ENCODE assay signal across 8 cellular contexts in genomic region chr12:52873832-52874572, GRCh38. TPM values are rescaled to one million over a fixed set of nuclear protein-coding genes. Genes with fewer than 3 reads are reported as not detected.
A peak's percentile ranks its signal among the peaks of the same experiment; 100 is the strongest.
DNase-seq lines count a peak whose midpoint lies in the region; ATAC-seq and TF ChIP-seq lines count a peak whose summit lies in the region.

No MANE protein-coding gene starts in this region.

- H3K27ac ChIP-seq in A673 (ENCODE audit: low read depth, low read length, poor library complexity, severe bottlenecking) = peak overlapping the region; percentile 66
- H3K27ac ChIP-seq in suprapubic skin = peak overlapping the region; percentile 99

- H3K4me3 ChIP-seq in A673 (ENCODE audit: low read depth, low read length, poor library complexity, severe bottlenecking) (peak overlapping the region; percentile 36), fibroblast of mammary gland (ENCODE audit: control insufficient read depth, low read depth, low read length) (peak overlapping the region; percentile 43), suprapubic skin (peak overlapping the region; percentile 52)

- CTCF ChIA-PET in A673 (lab: Charles Lee) = interaction anchor here (0.6 to 1.8 kb wide), 7 partner anchors 8 to 547 kb away, joined by 3 to 6 read pairs (median 3); no protein-coding TSS in a partner anchor

- H3K27ac Mint-ChIP-seq in activated T-cell treated with anti-CD3 and anti-CD28 coated beads, Interleukin-2, amount 50 U/mL, for 72 hours = no peak overlapping the region
- H3K27ac Mint-ChIP-seq in natural killer cell treated with Interleukin-12 subunit alpha and Interleukin-12 subunit beta and Interleukin-15 and Interleukin-18, amount 100 ng/mL, for 72 hours = peak overlapping the region; percentile 52 to 78

- H3K4me3 Mint-ChIP-seq in activated T-cell treated with anti-CD3 and anti-CD28 coated beads, Interleukin-2, amount 50 U/mL, for 72 hours = peak overlapping the region; percentile 72 to 77
- peak overlapping the region; percentile 70 for H3K4me3 Mint-ChIP-seq in natural killer cell treated with Interleukin-12 subunit alpha and Interleukin-12 subunit beta and Interleukin-15 and Interleukin-18, amount 100 ng/mL, for 72 hours

- TF ChIP-seq POLR2A in suprapubic skin (IDR thresholded peaks at IDR 0.05) = no peak

- H3K9me3 ChIP-seq in A673 (ENCODE audit: low read depth, low read length, poor library complexity, severe bottlenecking) = no peaks in the 10 kb centered on the region
- H3K9me3 ChIP-seq in suprapubic skin = no peaks in the 10 kb centered on the region

- H3K27me3 Mint-ChIP-seq in activated T-cell treated with anti-CD3 and anti-CD28 coated beads, Interleukin-2, amount 50 U/mL, for 72 hours (ENCODE audit: low read depth) = peaks cover 16% of the 10 kb centered on the region
- peaks cover 0 to 4% of the 10 kb centered on the region in 2 donors for H3K27me3 Mint-ChIP-seq in natural killer cell treated with Interleukin-12 subunit alpha and Interleukin-12 subunit beta and Interleukin-15 and Interleukin-18, amount 100 ng/mL, for 72 hours

- no peaks in the 10 kb centered on the region for H3K27me3 ChIP-seq in A673 (replicated peaks; ENCODE audit: insufficient read depth, low read depth, low read length, poor library complexity)
- no peaks in the 10 kb centered on the region for H3K27me3 ChIP-seq in suprapubic skin

- ATAC-seq in activated T-cell treated with anti-CD3 and anti-CD28 coated beads, Interleukin-2, amount 50 U/mL, for 72 hours (replicated peaks in 1 of 2) = peak; percentile 81 to 86
- peak; percentile 84 to 87 for ATAC-seq in natural killer cell treated with Interleukin-12 subunit alpha and Interleukin-12 subunit beta and Interleukin-15 and Interleukin-18, amount 100 ng/mL, for 72 hours

- H3K9me3 Mint-ChIP-seq in activated T-cell treated with anti-CD3 and anti-CD28 coated beads, Interleukin-2, amount 50 U/mL, for 72 hours = no peaks in the 10 kb centered on the region
- H3K9me3 Mint-ChIP-seq in natural killer cell treated with Interleukin-12 subunit alpha and Interleukin-12 subunit beta and Interleukin-15 and Interleukin-18, amount 100 ng/mL, for 72 hours = no peaks in the 10 kb centered on the region

- H3K36me3 Mint-ChIP-seq in activated T-cell treated with anti-CD3 and anti-CD28 coated beads, Interleukin-2, amount 50 U/mL, for 72 hours (ENCODE audit: insufficient read depth in 2 of 2) = no peaks in the 10 kb centered on the region
- H3K36me3 Mint-ChIP-seq in natural killer cell treated with Interleukin-12 subunit alpha and Interleukin-12 subunit beta and Interleukin-15 and Interleukin-18, amount 100 ng/mL, for 72 hours = no peaks in the 10 kb centered on the region

- H3K4me1 ChIP-seq in A673 (ENCODE audit: insufficient read depth, low read length, poor library complexity, severe bottlenecking) (peaks cover 43% of the 10 kb centered on the region), suprapubic skin (peaks cover 97% of the 10 kb centered on the region)

- H3K4me1 Mint-ChIP-seq in activated T-cell treated with anti-CD3 and anti-CD28 coated beads, Interleukin-2, amount 50 U/mL, for 72 hours (ENCODE audit: low read depth) = peaks cover 29% of the 10 kb centered on the region
- H3K4me1 Mint-ChIP-seq in natural killer cell treated with Interleukin-12 subunit alpha and Interleukin-12 subunit beta and Interleukin-15 and Interleukin-18, amount 100 ng/mL, for 72 hours (ENCODE audit: low read depth in 2 of 2) = peaks cover 24 to 26% of the 10 kb centered on the region in 2 donors

- intact Hi-C loops in A673 (cut with micrococcal nuclease; ENCODE audit: unreplicated experiment) = loop anchor here (5.0 kb wide), 1 partner anchor 502 kb away; no protein-coding TSS in a partner anchor

- POLR2A ChIA-PET in A673 (lab: Charles Lee; ENCODE audit: low non-redundant PET) = no interaction called here

- H3K36me3 ChIP-seq in A673 (ENCODE audit: insufficient read depth, low read length, poor library complexity, severe bottlenecking) (no peaks in the 10 kb centered on the region), suprapubic skin (no peaks in the 10 kb centered on the region)

- TF ChIP-seq EP300 in suprapubic skin (IDR thresholded peaks at IDR 0.05) = no peak

- WGBS in suprapubic skin = 0% methylated on average over 6 of the region's 55 CpGs

- TF ChIP-seq CTCF in A673 (conservative IDR thresholded peaks at IDR 0.05; ENCODE audit: low read depth, low read length) (no peak), fibroblast of mammary gland (conservative IDR thresholded peaks at IDR 0.05; ENCODE audit: control insufficient read depth, insufficient read depth, low read depth, low read length) (no peak), suprapubic skin (IDR thresholded peaks at IDR 0.05) (no peak)

- no TSS peak for BruUV-seq in A673 (replicated peaks; lab: Mats Ljungman, UMichigan)

- DNase-seq in A673 (ENCODE audit: low spot score) (peak; percentile 90), H4 (ENCODE audit: low spot score) (peak; percentile 90), NOMO-1 (lab: John Stamatoyannopoulos, UW; ENCODE audit: unreplicated experiment in 2 of 2) (peak; percentile 54 to 66), fibroblast of mammary gland (ENCODE audit: low read depth) (peak; percentile 93), suprapubic skin (ENCODE audit: low spot score in 2 of 2) (peak; percentile 93 to 94), SKM-1 treated with dmso at 0.1 percent for 144 hours (lab: John Stamatoyannopoulos, UW; ENCODE audit: unreplicated experiment) (no peak)
- peak; percentile 60 to 63 for DNase-seq in activated T-cell treated with anti-CD3 and anti-CD28 coated beads, Interleukin-2, amount 50 U/mL, for 72 hours
- DNase-seq in natural killer cell treated with Interleukin-12 subunit alpha and Interleukin-12 subunit beta and Interleukin-15 and Interleukin-18, amount 100 ng/mL, for 72 hours (ENCODE audit: low spot score) = peak; percentile 69

RNA-seq across cellular contexts. Expression of gene KRT78, which starts 25.2 kb away (rescaled TPM):
- total RNA-seq in A673 (2021) (not detected in 2 replicates), suprapubic skin (100 to 1,000 TPM in 1 of 4 donors, 10 to 100 TPM in 3; 48.9 to 115 (median 80.0) TPM)
- not detected in 2 replicates for total RNA-seq in H4 (2014; rRNA removed; shearing (Covaris generic))
- total RNA-seq in activated T-cell treated with anti-CD3 and anti-CD28 coated beads, Interleukin-2, amount 50 U/mL, for 72 hours = not detected
- total RNA-seq in natural killer cell treated with Interleukin-12 subunit alpha and Interleukin-12 subunit beta and Interleukin-15 and Interleukin-18, amount 100 ng/mL, for 72 hours = not detected

RNA-seq across cellular contexts. Expression of gene KRT8, which starts 30.9 kb away (rescaled TPM):
- 15.4 and 16.2 TPM in 2 replicates for total RNA-seq in A673 (2021)
- 20.7 and 27.7 TPM in 2 replicates for total RNA-seq in H4 (2014; rRNA removed; shearing (Covaris generic))
- under 1 TPM; 0.65 TPM for total RNA-seq in activated T-cell treated with anti-CD3 and anti-CD28 coated beads, Interleukin-2, amount 50 U/mL, for 72 hours
- total RNA-seq in natural killer cell treated with Interleukin-12 subunit alpha and Interleukin-12 subunit beta and Interleukin-15 and Interleukin-18, amount 100 ng/mL, for 72 hours = under 1 TPM in 1 of 2 donors, not detected in 1; 0.33 TPM
- 10 to 100 TPM; 49.4 to 93.7 (median 65.9) TPM for total RNA-seq in suprapubic skin

RNA-seq across cellular contexts. Expression of gene KRT79, which starts 39.9 kb away (rescaled TPM):
- total RNA-seq in A673 (2021) = not detected in 2 replicates
- not detected in 2 replicates for total RNA-seq in H4 (2014; rRNA removed; shearing (Covaris generic))
- total RNA-seq in activated T-cell treated with anti-CD3 and anti-CD28 coated beads, Interleukin-2, amount 50 U/mL, for 72 hours = under 1 TPM; 0.19 to 0.26 TPM
- not detected for total RNA-seq in natural killer cell treated with Interleukin-12 subunit alpha and Interleukin-12 subunit beta and Interleukin-15 and Interleukin-18, amount 100 ng/mL, for 72 hours
- total RNA-seq in suprapubic skin = 100 to 1,000 TPM in 3 of 4 donors, 10 to 100 TPM in 1; 48.8 to 202 (median 156) TPM

Comparison
In these comparisons a context has a peak if more than half of its experiments do, and no peak if none do; other contexts are left out.
1. RNA of gene KRT78, which starts 25.2 kb away (total RNA-seq): 48.9 to 115 TPM in suprapubic skin; not detected in A673, not detected in H4, not detected in activated T-cell treated with anti-CD3 and anti-CD28 coated beads, Interleukin-2, amount 50 U/mL, for 72 hours and not detected in natural killer cell treated with Interleukin-12 subunit alpha and Interleukin-12 subunit beta and Interleukin-15 and Interleukin-18, amount 100 ng/mL, for 72 hours; every median in the first group is over 10 times any median in the second.
2. RNA of gene KRT79, which starts 39.9 kb away (total RNA-seq): 48.8 to 202 TPM in suprapubic skin; 0.19 to 0.26 TPM in activated T-cell treated with anti-CD3 and anti-CD28 coated beads, Interleukin-2, amount 50 U/mL, for 72 hours, not detected in A673, not detected in H4 and not detected in natural killer cell treated with Interleukin-12 subunit alpha and Interleukin-12 subunit beta and Interleukin-15 and Interleukin-18, amount 100 ng/mL, for 72 hours; every median in the first group is over 10 times any median in the second.
3. Peak in every context shown above with its lines, with median percentiles within 50 percentile points of each other: H3K4me3 ChIP-seq.